Comparison of ENCODE assay signal across 1 cellular context in genomic region chr12:53952871-53953734, GRCh38.
TF ChIP-seq lines count a peak whose summit lies in the region.

No MANE protein-coding gene starts in this region.

TF ChIP-seq in HCT116, 20 proteins besides CTCF, POLR2A, EP300 and RAD21:
- TF ChIP-seq ELF1 (IDR thresholded peaks at IDR 0.05; ENCODE audit: borderline replicate concordance, low read depth) = no peak
- 0 out of 2 replicates have a peak, but pooled peaks have one; percentile 33 for TF ChIP-seq MAX (IDR thresholded peaks at IDR 0.05)
TF ChIP-seq in HCT116: peak in this region for 1.
